In genomic region chr1:62437273-62437945, GRCh38 we compare ENCODE assay signal across 8 cellular contexts. TPM values are rescaled to one million over a fixed set of nuclear protein-coding genes. Genes with fewer than 3 reads are reported as not detected.
DNase-seq lines count a peak whose midpoint lies in the region; ATAC-seq, FAIRE-seq and TF ChIP-seq lines count a peak whose summit lies in the region.

No MANE protein-coding gene starts in this region.

- H3K27me3 ChIP-seq in astrocyte (ENCODE audit: insufficient read depth, low read length) = no peaks in the 10 kb centered on the region
- no peaks in the 10 kb centered on the region for H3K27me3 ChIP-seq in iPS-15b (ENCODE audit: control insufficient read depth, insufficient read depth, low read length)

- H3K4me3 Mint-ChIP-seq in astrocyte (ENCODE audit: unreplicated experiment) = peak overlapping the region; percentile 89

- no peaks in the 10 kb centered on the region for H3K27me3 Mint-ChIP-seq in astrocyte (ENCODE audit: low read depth, unreplicated experiment)

- no peak for TF ChIP-seq CTCF in AG10803 (conservative IDR thresholded peaks at IDR 0.05; ENCODE audit: low read length)
- TF ChIP-seq CTCF in RWPE1 (conservative IDR thresholded peaks at IDR 0.05; ENCODE audit: low read depth) = no peak
- TF ChIP-seq CTCF in astrocyte (IDR thresholded peaks at IDR 0.05; ENCODE audit: insufficient read depth, low read depth, low read length) = no peak

- H3K9ac ChIP-seq in astrocyte (ENCODE audit: low read length) (peak overlapping the region; percentile 99), iPS-15b (ENCODE audit: low read depth, low read length) (peak overlapping the region; percentile 99)

- H2AFZ ChIP-seq in astrocyte (ENCODE audit: low read depth, low read length) = peak overlapping the region; percentile 91

- H3K4me1 ChIP-seq in astrocyte (ENCODE audit: insufficient read depth, low read length) (peaks cover 13% of the 10 kb centered on the region), iPS-15b (ENCODE audit: control insufficient read depth, insufficient read depth, low read length) (no peaks in the 10 kb centered on the region)

- no peaks in the 10 kb centered on the region for H3K9me3 Mint-ChIP-seq in astrocyte (ENCODE audit: unreplicated experiment)

- H3K36me3 ChIP-seq in astrocyte (ENCODE audit: insufficient read depth, low read length) (peaks cover 6% of the 10 kb centered on the region), iPS-15b (ENCODE audit: control insufficient read depth, insufficient read depth, low read length) (no peaks in the 10 kb centered on the region)

- peaks cover 56% of the 10 kb centered on the region for H3K79me2 ChIP-seq in astrocyte (ENCODE audit: insufficient read depth, low read length)

- DNase-seq in AG10803 (ENCODE audit: low read depth) = no peak
- no peak for DNase-seq in RWPE1 (ENCODE audit: low spot score)
- DNase-seq in astrocyte (ENCODE audit: low read depth) = no peak
- no peak for DNase-seq in GOT3 (lab: John Stamatoyannopoulos, UW)

- H3K4me3 ChIP-seq in AG10803 (ENCODE audit: low read length) (peak overlapping the region; percentile 92), astrocyte (ENCODE audit: insufficient read depth, low read depth, low read length) (peak overlapping the region; percentile 82), iPS-15b (ENCODE audit: low read depth, low read length) (peak overlapping the region; percentile 75), skin epidermis (peak overlapping the region; percentile 83 to 94 (median 91))

- no peaks in the 10 kb centered on the region for H3K36me3 Mint-ChIP-seq in astrocyte (ENCODE audit: low read depth, unreplicated experiment)

- peak overlapping the region; percentile 90 for H3K4me2 ChIP-seq in astrocyte (ENCODE audit: low read length)

- FAIRE-seq in astrocyte (lab: Jason Lieb, UNC) = no peak

- peak; percentile 3 for ATAC-seq in GM21528 (IDR thresholded peaks at IDR 0.05; ENCODE audit: low FRiP score, unreplicated experiment)
- no peak for ATAC-seq in HG03520 (IDR thresholded peaks at IDR 0.05; ENCODE audit: unreplicated experiment)

- H3K27ac ChIP-seq in RWPE1 (peak overlapping the region; percentile 100), astrocyte (ENCODE audit: low read depth, low read length) (peak overlapping the region; percentile 99), skin epidermis (peak overlapping the region; percentile 85 to 100 (median 98))

- POLR2A ChIA-PET in RWPE1 (lab: Yijun Ruan, JAX; ENCODE audit: low non-redundant PET) = no interaction called here

- peaks cover 10% of the 10 kb centered on the region for H4K20me1 ChIP-seq in astrocyte (ENCODE audit: insufficient read depth, low read length)

- H3K4me1 Mint-ChIP-seq in astrocyte (ENCODE audit: low read depth, unreplicated experiment) = peaks cover 13% of the 10 kb centered on the region

- CTCF ChIA-PET in RWPE1 (lab: Yijun Ruan, JAX) = interaction anchor here (0.7 kb wide), 1 partner anchor 275 kb away, joined by 3 read pairs; no protein-coding TSS in a partner anchor

- no peaks in the 10 kb centered on the region for H3K9me3 ChIP-seq in astrocyte (ENCODE audit: insufficient read depth, low read depth, low read length)
- no peaks in the 10 kb centered on the region for H3K9me3 ChIP-seq in iPS-15b (ENCODE audit: control insufficient read depth, insufficient read depth, low read length)

- H3K27ac Mint-ChIP-seq in astrocyte (ENCODE audit: unreplicated experiment) = no peak overlapping the region

RNA-seq across cellular contexts. Expression of gene USP1, which starts 0.6 kb away (rescaled TPM):
- total RNA-seq in astrocyte = 11.4 and 12.8 TPM in 2 replicates
